1 cellular context compared by ENCODE assay signal in the genomic region with DNA sequence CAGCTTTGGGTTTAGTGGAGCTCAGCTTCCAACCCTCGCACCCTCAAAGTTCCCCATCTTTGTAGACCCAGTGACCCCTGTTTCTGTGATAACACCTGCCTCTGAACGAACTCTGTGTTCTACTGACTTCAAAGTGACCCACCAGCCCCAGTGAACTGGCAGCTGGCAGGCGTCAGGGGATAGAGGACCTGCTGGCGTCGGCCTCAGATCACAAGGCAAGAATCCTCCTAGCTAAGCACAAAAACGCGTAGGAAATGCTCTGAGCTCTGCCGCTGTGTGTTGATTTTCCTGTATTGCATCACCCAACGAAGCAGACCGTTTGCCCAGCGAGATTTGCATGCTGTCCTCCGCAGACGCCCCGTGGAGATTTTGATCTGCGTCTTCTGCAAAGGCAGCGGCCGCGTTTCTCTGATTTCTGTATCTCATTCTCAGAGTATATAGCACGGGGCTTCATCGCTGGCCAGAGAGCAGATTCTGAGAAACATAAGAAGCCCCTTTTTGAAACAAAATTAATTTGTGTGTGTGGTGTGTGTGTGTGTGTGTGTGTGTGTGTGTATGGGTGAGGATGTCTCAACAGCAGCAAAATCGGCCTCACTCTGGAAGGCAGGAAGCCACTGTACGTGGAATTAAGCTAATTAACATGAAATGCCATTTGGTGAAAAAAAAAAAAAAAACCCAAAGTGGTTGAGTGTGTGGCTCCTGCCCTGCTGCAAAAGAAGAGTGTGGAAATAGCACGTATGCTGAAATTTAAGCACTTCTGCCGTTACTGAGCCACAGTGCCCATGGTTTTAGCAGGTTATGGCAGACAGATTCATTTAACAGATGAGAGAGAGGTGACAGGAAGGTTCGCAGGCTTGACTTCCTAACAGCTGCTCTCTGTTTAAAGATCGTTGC.
A peak's percentile ranks its signal among the peaks of the same experiment; 100 is the strongest.
TF ChIP-seq lines count a peak whose summit lies in the region.

No MANE protein-coding gene starts in this region.

TF ChIP-seq in GM12878, 131 proteins besides CTCF, POLR2A, EP300 and RAD21 (continued from another document):
- TF ChIP-seq ZNF687 (IDR thresholded peaks at IDR 0.05) (peak; percentile 98), EZH2 (IDR thresholded peaks at IDR 0.05; ENCODE audit: borderline replicate concordance, control insufficient read depth, low read depth, low read length) (no peak), POU2F2 (IDR thresholded peaks at IDR 0.05; ENCODE audit: borderline replicate concordance, low read depth, low read length) (peak; percentile 98; the same call in 2 of the 3 replicates), NR2C1 (IDR thresholded peaks at IDR 0.05) (no peak), NRF1 (conservative IDR thresholded peaks at IDR 0.05; ENCODE audit: low read depth, low read length) (no peak), NFYA (IDR thresholded peaks at IDR 0.05; ENCODE audit: borderline replicate concordance, low read depth, low read length) (no peak), ZNF274 (IDR thresholded peaks at IDR 0.05; ENCODE audit: insufficient read depth, insufficient read length) (no peak), RELA (IDR thresholded peaks at IDR 0.05; ENCODE audit: borderline replicate concordance, partially characterized antibody) (no peak), HCFC1 (IDR thresholded peaks at IDR 0.05; ENCODE audit: low read length) (no peak), TCF3 (IDR thresholded peaks at IDR 0.05; ENCODE audit: borderline replicate concordance, insufficient read depth, low read depth, low read length) (peak; percentile 80; the same call in 1 of the 2 replicates), NKRF (conservative IDR thresholded peaks at IDR 0.05) (0 out of 2 replicates have a peak, but pooled peaks have one; percentile 7), STAT3 (IDR thresholded peaks at IDR 0.05; ENCODE audit: low read depth, low read length) (no peak), SKIL (IDR thresholded peaks at IDR 0.05; ENCODE audit: low read depth, poor library complexity, severe bottlenecking) (peak; percentile 78), RUNX3 (IDR thresholded peaks at IDR 0.05; ENCODE audit: low read length) (peak; percentile 44), CHD4 (IDR thresholded peaks at IDR 0.05) (no peak), TARDBP (IDR thresholded peaks at IDR 0.05; ENCODE audit: borderline replicate concordance) (no peak), BHLHE40 (IDR thresholded peaks at IDR 0.05; ENCODE audit: borderline replicate concordance in 1 of 2, low read depth in 2 of 2, low read length in 1 of 2) (peak; percentile 60 to 65; a peak in 3 of 4 replicates), PAX5 (IDR thresholded peaks at IDR 0.05; ENCODE audit: borderline replicate concordance, low read depth, low read length) (peak; percentile 70; the same call in 1 of the 2 replicates), ELK1 (IDR thresholded peaks at IDR 0.05; ENCODE audit: low read depth, low read length) (no peak), MEF2A (IDR thresholded peaks at IDR 0.05; ENCODE audit: insufficient read depth, low read depth, low read length) (peak; percentile 31; the same call in 1 of the 2 replicates), NR2C2 (IDR thresholded peaks at IDR 0.05; ENCODE audit: borderline replicate concordance, control insufficient read depth, insufficient read length, low read depth) (no peak), MYC (IDR thresholded peaks at IDR 0.05; ENCODE audit: insufficient read depth, insufficient read length, insufficient replicate concordance, low read length, severe bottlenecking) (no peak), HDAC2 (IDR thresholded peaks at IDR 0.05) (no peak)
- TF ChIP-seq, protein P1, sequence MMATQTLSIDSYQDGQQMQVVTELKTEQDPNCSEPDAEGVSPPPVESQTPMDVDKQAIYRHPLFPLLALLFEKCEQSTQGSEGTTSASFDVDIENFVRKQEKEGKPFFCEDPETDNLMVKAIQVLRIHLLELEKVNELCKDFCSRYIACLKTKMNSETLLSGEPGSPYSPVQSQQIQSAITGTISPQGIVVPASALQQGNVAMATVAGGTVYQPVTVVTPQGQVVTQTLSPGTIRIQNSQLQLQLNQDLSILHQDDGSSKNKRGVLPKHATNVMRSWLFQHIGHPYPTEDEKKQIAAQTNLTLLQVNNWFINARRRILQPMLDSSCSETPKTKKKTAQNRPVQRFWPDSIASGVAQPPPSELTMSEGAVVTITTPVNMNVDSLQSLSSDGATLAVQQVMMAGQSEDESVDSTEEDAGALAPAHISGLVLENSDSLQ (IDR thresholded peaks at IDR 0.05) = peak; percentile 37
- TF ChIP-seq, protein P2, sequence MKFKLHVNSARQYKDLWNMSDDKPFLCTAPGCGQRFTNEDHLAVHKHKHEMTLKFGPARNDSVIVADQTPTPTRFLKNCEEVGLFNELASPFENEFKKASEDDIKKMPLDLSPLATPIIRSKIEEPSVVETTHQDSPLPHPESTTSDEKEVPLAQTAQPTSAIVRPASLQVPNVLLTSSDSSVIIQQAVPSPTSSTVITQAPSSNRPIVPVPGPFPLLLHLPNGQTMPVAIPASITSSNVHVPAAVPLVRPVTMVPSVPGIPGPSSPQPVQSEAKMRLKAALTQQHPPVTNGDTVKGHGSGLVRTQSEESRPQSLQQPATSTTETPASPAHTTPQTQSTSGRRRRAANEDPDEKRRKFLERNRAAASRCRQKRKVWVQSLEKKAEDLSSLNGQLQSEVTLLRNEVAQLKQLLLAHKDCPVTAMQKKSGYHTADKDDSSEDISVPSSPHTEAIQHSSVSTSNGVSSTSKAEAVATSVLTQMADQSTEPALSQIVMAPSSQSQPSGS (IDR thresholded peaks at IDR 0.05; ENCODE audit: low read length) = peak; percentile 76
- TF ChIP-seq, protein P3, sequence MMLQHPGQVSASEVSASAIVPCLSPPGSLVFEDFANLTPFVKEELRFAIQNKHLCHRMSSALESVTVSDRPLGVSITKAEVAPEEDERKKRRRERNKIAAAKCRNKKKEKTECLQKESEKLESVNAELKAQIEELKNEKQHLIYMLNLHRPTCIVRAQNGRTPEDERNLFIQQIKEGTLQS (IDR thresholded peaks at IDR 0.05; ENCODE audit: borderline replicate concordance, extremely low read depth, low read depth, low read length) = 0 out of 2 replicates have a peak, but pooled peaks have one; percentile 25
